In genomic region chr13:79392882-79393563, GRCh38 we compare ENCODE assay signal across 9 cellular contexts. TPM values are rescaled to one million over a fixed set of nuclear protein-coding genes. Genes with fewer than 3 reads are reported as not detected.
A peak's percentile ranks its signal among the peaks of the same experiment; 100 is the strongest.
DNase-seq lines count a peak whose midpoint lies in the region; ATAC-seq and TF ChIP-seq lines count a peak whose summit lies in the region.
"Had no signal": no experiment of that assay in that cellular context is flagged by ENCODE, and none has a peak within 500 bp of the region (broad histone marks: within the 10 kb centered on the region; RNA-seq: fewer than 3 reads in every experiment).

No MANE protein-coding gene starts in this region.

- no peak for TF ChIP-seq CTCF in chondrocyte (IDR thresholded peaks at IDR 0.05)

- no peak overlapping the region for H4K8ac ChIP-seq in neuronal stem cell (ENCODE audit: low read depth, low read length)

- no peak overlapping the region for H2BK15ac ChIP-seq in neuronal stem cell (ENCODE audit: low read length)

- no peak overlapping the region for H2BK120ac ChIP-seq in neuronal stem cell (ENCODE audit: low read depth, low read length)

- H4K91ac ChIP-seq in neuronal stem cell (ENCODE audit: low read depth, low read length, poor library complexity) = no peak overlapping the region

- no peaks in the 10 kb centered on the region for H3K27me3 Mint-ChIP-seq in chondrocyte (ENCODE audit: low read depth)

- no peak overlapping the region for H3K4me3 Mint-ChIP-seq in chondrocyte (ENCODE audit: unreplicated experiment)

- peaks cover 27% of the 10 kb centered on the region for H3K4me1 Mint-ChIP-seq in chondrocyte (ENCODE audit: low read depth)

- peaks cover 15% of the 10 kb centered on the region for H3K36me3 Mint-ChIP-seq in chondrocyte (ENCODE audit: low read depth)

- DNase-seq in SIG-M5 treated with dmso at 0.1 percent for 504 hours (lab: John Stamatoyannopoulos, UW; ENCODE audit: unreplicated experiment) (peak; percentile 37), SIG-M5 (lab: John Stamatoyannopoulos, UW) (no peak), NCI-H226 (peak; percentile 56), neuronal stem cell (ENCODE audit: low spot score) (no peak), chondrocyte (ENCODE audit: low spot score) (no peak)
- DNase-seq: right cardiac atrium had no signal

- no peak overlapping the region for H3K4me2 ChIP-seq in neuronal stem cell (ENCODE audit: insufficient read depth, low read length, poor library complexity, severe bottlenecking)

- H3K27ac ChIP-seq in ectodermal cell (ENCODE audit: insufficient read depth, low read depth, low read length, poor library complexity, severe bottlenecking) (peak overlapping the region; percentile 62), thymus (ENCODE audit: low read depth) (peak overlapping the region; percentile 43), neuronal stem cell (replicated peaks; ENCODE audit: low read length) (no peak overlapping the region)

- H3K9me3 Mint-ChIP-seq in chondrocyte (ENCODE audit: low read depth) = peaks cover 13% of the 10 kb centered on the region

- no peak overlapping the region for H3K4ac ChIP-seq in neuronal stem cell (ENCODE audit: low read length)

- peaks cover 4% of the 10 kb centered on the region for H3K79me1 ChIP-seq in neuronal stem cell (ENCODE audit: low read depth, low read length)

- no peak overlapping the region for H2AFZ ChIP-seq in neuronal stem cell (ENCODE audit: low read length)

- no peak overlapping the region for H2AK5ac ChIP-seq in neuronal stem cell (ENCODE audit: low read depth, low read length)

- no peak overlapping the region for H3K23ac ChIP-seq in neuronal stem cell (ENCODE audit: low read depth, low read length, poor library complexity)

- H2BK5ac ChIP-seq in neuronal stem cell (ENCODE audit: low read length) = no peak overlapping the region

- peaks cover 22% of the 10 kb centered on the region for H3K36me3 ChIP-seq in ectodermal cell (ENCODE audit: control insufficient read depth, insufficient read depth, low read length)
- H3K36me3 ChIP-seq in thymus (ENCODE audit: control insufficient read depth, insufficient read depth) = no peaks in the 10 kb centered on the region
- peaks cover 9 to 61% of the 10 kb centered on the region in 2 donors for H3K36me3 ChIP-seq in neuronal stem cell (replicated peaks in 1 of 2; ENCODE audit: control insufficient read depth in 2 of 2, insufficient read depth in 2 of 2, low read length in 2 of 2)

- no peak overlapping the region for H3K27ac Mint-ChIP-seq in chondrocyte (ENCODE audit: unreplicated experiment)

- no peak overlapping the region for H3K9ac ChIP-seq in neuronal stem cell (ENCODE audit: low read depth, low read length, poor library complexity)

- H3K27me3 ChIP-seq in ectodermal cell (ENCODE audit: control insufficient read depth, insufficient read depth, low read length, poor library complexity, severe bottlenecking) (no peaks in the 10 kb centered on the region), thymus (ENCODE audit: control insufficient read depth, insufficient read depth) (no peaks in the 10 kb centered on the region), neuronal stem cell (ENCODE audit: control insufficient read depth in 3 of 3, insufficient read depth in 3 of 3, low read depth in 1 of 3, low read length in 3 of 3) (no peaks in the 10 kb centered on the region)

- ATAC-seq in HG02571 (IDR thresholded peaks at IDR 0.05; ENCODE audit: unreplicated experiment) = peak; percentile 40

- H2BK12ac ChIP-seq in neuronal stem cell (ENCODE audit: low read length) = no peak overlapping the region

- H3K4me3 ChIP-seq in ectodermal cell (ENCODE audit: insufficient read depth, low read depth, low read length) = no peak overlapping the region
- H3K4me3 ChIP-seq in thymus (ENCODE audit: low read length) = no peak overlapping the region
- H3K4me3 ChIP-seq in neuronal stem cell (ENCODE audit: low read length in 2 of 2) = no peak overlapping the region

- peaks cover 6% of the 10 kb centered on the region for H3K4me1 ChIP-seq in ectodermal cell (ENCODE audit: control insufficient read depth, insufficient read depth, low read length)
- H3K4me1 ChIP-seq in thymus (ENCODE audit: control insufficient read depth, insufficient read depth, low read length) = peaks cover 16% of the 10 kb centered on the region
- H3K4me1 ChIP-seq in neuronal stem cell (ENCODE audit: control insufficient read depth in 2 of 2, insufficient read depth in 1 of 2, low read depth in 1 of 2, low read length in 2 of 2) = peaks cover 4 to 10% of the 10 kb centered on the region in 2 donors

- no peaks in the 10 kb centered on the region for H3K9me3 ChIP-seq in ectodermal cell (ENCODE audit: control insufficient read depth, low read length)
- H3K9me3 ChIP-seq in thymus (ENCODE audit: control insufficient read depth) = no peaks in the 10 kb centered on the region
- H3K9me3 ChIP-seq in neuronal stem cell (replicated peaks in 1 of 2; ENCODE audit: control insufficient read depth in 2 of 2, insufficient read depth in 1 of 2, low read depth in 1 of 2, low read length in 2 of 2) = peaks cover 8 to 49% of the 10 kb centered on the region in 2 donors

- no peak overlapping the region for H3K14ac ChIP-seq in neuronal stem cell (ENCODE audit: low read length)

- WGBS in ectodermal cell, 2 experiments = 78 to 88% methylated on average over 6 of the region's 6 CpGs
- 69% methylated on average over 6 of the region's 6 CpGs for WGBS in thymus
- no CpG with 5 or more reads among the region's 6 CpGs for WGBS in neuronal stem cell (ENCODE audit: extremely low coverage in 2 of 2, insufficient read length in 2 of 2, insufficient replicate concordance in 1 of 2), 2 donors

- H3K18ac ChIP-seq in neuronal stem cell (ENCODE audit: low read length) = no peak overlapping the region

RNA-seq across cellular contexts. Expression of gene RBM26, which starts 13.0 kb away (rescaled TPM):
- polyA plus RNA-seq in ectodermal cell (2013, experiment 1 of 4) = 137 TPM
- 182 TPM for polyA plus RNA-seq in ectodermal cell (2013, experiment 2 of 4)
- 119 TPM for polyA plus RNA-seq in ectodermal cell (2013, experiment 3 of 4)
- 134 TPM for polyA plus RNA-seq in ectodermal cell (2013, experiment 4 of 4)
- polyA plus RNA-seq in thymus = 52.0 TPM
- 49.8 TPM for polyA plus RNA-seq in neuronal stem cell (2013, experiment 1 of 2)
- 52.2 TPM for polyA plus RNA-seq in neuronal stem cell (2013, experiment 2 of 2)
- 29.1 to 37.5 TPM (median 29.6 TPM) in 3 replicates for total RNA-seq in chondrocyte

Comparison
In these comparisons a context has a peak if more than half of its experiments do, and no peak if none do; other contexts are left out.
1. DNase-seq: peak in SIG-M5 treated with dmso at 0.1 percent for 504 hours (single experiment) and NCI-H226 (single experiment); none in SIG-M5 (single experiment), neuronal stem cell (single experiment) and chondrocyte (single experiment).